In the genomic region with DNA sequence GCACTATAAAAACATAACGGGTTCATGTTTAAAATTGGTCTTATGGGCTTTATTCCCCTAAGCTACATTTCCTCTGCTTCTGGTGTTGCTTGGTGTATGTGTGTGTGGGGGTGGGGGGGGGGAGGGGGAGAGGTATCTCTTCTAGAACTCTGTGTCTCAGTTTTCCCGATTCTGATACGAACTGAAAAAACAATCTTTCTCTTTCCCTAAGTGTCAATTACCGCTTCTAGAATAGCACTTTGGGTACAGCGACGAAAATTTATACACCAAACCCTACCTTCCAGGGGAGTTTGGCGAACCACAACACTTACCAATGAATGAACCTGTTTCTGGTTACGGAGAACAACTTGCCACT, we compare ENCODE assay signal across 8 cellular contexts. TPM values are rescaled to one million over a fixed set of nuclear protein-coding genes. Genes with fewer than 3 reads are reported as not detected.
DNase-seq lines count a peak whose midpoint lies in the region; ATAC-seq and TF ChIP-seq lines count a peak whose summit lies in the region.

No MANE protein-coding gene starts in this region.

- H3K79me2 ChIP-seq in DND-41 (ENCODE audit: insufficient read depth, low read length) (peaks cover 57% of the 10 kb centered on the region), parathyroid adenoma (peaks cover 4% of the 10 kb centered on the region)

- H4K20me1 ChIP-seq in DND-41 (ENCODE audit: insufficient read depth, low read length) = peaks cover 8% of the 10 kb centered on the region; the same call in 1 of the 2 replicates

- ATAC-seq in DND-41 (ENCODE audit: insufficient read depth, low read depth) = 0 out of 3 replicates have a peak, but pooled peaks have one; percentile 1
- ATAC-seq in RWPE2 (ENCODE audit: low read depth) = no peak
- no peak for ATAC-seq in HG03097 (IDR thresholded peaks at IDR 0.05; ENCODE audit: low FRiP score, unreplicated experiment)

- H3K4me1 ChIP-seq in DND-41 (ENCODE audit: insufficient read depth, low read length) (peaks cover 55% of the 10 kb centered on the region), RWPE2 (ENCODE audit: insufficient read depth, poor library complexity, severe bottlenecking) (peaks cover 7% of the 10 kb centered on the region), esophagus (ENCODE audit: control insufficient read depth in 2 of 2, insufficient read depth in 2 of 2, low read length in 1 of 2) (peaks cover 0 to 2% of the 10 kb centered on the region in 2 donors), parathyroid adenoma (peaks cover 7% of the 10 kb centered on the region)

- H3K27me3 ChIP-seq in DND-41 (ENCODE audit: insufficient read depth, low read length, poor library complexity) = no peaks in the 10 kb centered on the region
- no peaks in the 10 kb centered on the region for H3K27me3 ChIP-seq in RWPE2 (ENCODE audit: insufficient read depth, poor library complexity, severe bottlenecking)
- no peaks in the 10 kb centered on the region for H3K27me3 ChIP-seq in esophagus (ENCODE audit: control insufficient read depth in 1 of 2, insufficient read depth in 2 of 2, low read length in 2 of 2)
- H3K27me3 ChIP-seq in parathyroid adenoma (ENCODE audit: control insufficient read depth, insufficient read depth, low read length) = no peaks in the 10 kb centered on the region

- H3K27ac ChIP-seq in DND-41 (ENCODE audit: low read length) (peak overlapping the region; percentile 99), RWPE2 (ENCODE audit: poor library complexity, severe bottlenecking) (peak overlapping the region; percentile 39), esophagus (ENCODE audit: low read depth in 2 of 2, low read length in 1 of 2) (peak overlapping the region; percentile 94 to 97), parathyroid adenoma (peak overlapping the region; percentile 92)

- TF ChIP-seq CTCF in DND-41 (IDR thresholded peaks at IDR 0.05; ENCODE audit: borderline replicate concordance, extremely low read depth, low read length, poor library complexity, severe bottlenecking) (no peak), RWPE2 (IDR thresholded peaks at IDR 0.05; ENCODE audit: poor library complexity, severe bottlenecking) (no peak), parathyroid adenoma (IDR thresholded peaks at IDR 0.05) (no peak)

- WGBS in esophagus, 2 donors = 1 to 2% methylated on average over 8 of the region's 8 CpGs

- H3K4me3 ChIP-seq in DND-41 (ENCODE audit: low read depth in 1 of 2, low read length in 2 of 2) (peak overlapping the region; percentile 85 to 91), RWPE2 (ENCODE audit: severe bottlenecking) (peak overlapping the region; percentile 72), esophagus (ENCODE audit: low read depth in 1 of 2, low read length in 2 of 2) (peak overlapping the region; percentile 82 to 92), parathyroid adenoma (ENCODE audit: low read depth, low read length) (peak overlapping the region; percentile 86)

- H3K4me2 ChIP-seq in DND-41 (ENCODE audit: insufficient read depth, low read length) (peak overlapping the region; percentile 92), parathyroid adenoma (ENCODE audit: low read length) (peak overlapping the region; percentile 84)

- H3K36me3 ChIP-seq in DND-41 (ENCODE audit: insufficient read depth, low read length) (peaks cover 37% of the 10 kb centered on the region), RWPE2 (ENCODE audit: low read depth) (peaks cover 48% of the 10 kb centered on the region), esophagus (ENCODE audit: control insufficient read depth in 2 of 2, insufficient read depth in 2 of 2, low read length in 1 of 2) (peaks cover 2 to 9% of the 10 kb centered on the region in 2 donors), parathyroid adenoma (ENCODE audit: control insufficient read depth, insufficient read depth, low read length) (no peaks in the 10 kb centered on the region)

- H3K9ac ChIP-seq in DND-41 (ENCODE audit: low read depth, low read length) (peak overlapping the region; percentile 87), parathyroid adenoma (no peak overlapping the region)

- H3K9me3 ChIP-seq in DND-41 (ENCODE audit: insufficient read depth, low read length, severe bottlenecking) (no peaks in the 10 kb centered on the region), RWPE2 (ENCODE audit: severe bottlenecking) (no peaks in the 10 kb centered on the region), esophagus (ENCODE audit: control insufficient read depth in 2 of 2, insufficient read depth in 1 of 2, low read depth in 1 of 2, low read length in 1 of 2) (no peaks in the 10 kb centered on the region), parathyroid adenoma (ENCODE audit: control insufficient read depth, low read length) (no peaks in the 10 kb centered on the region)

- peak overlapping the region; percentile 99 for H2AFZ ChIP-seq in DND-41 (ENCODE audit: low read depth, low read length)
- peak overlapping the region; percentile 95 for H2AFZ ChIP-seq in parathyroid adenoma

- no peak for DNase-seq in DND-41
- DNase-seq in RWPE2 (ENCODE audit: low spot score) = no peak
- no peak for DNase-seq in SHP77 (lab: John Stamatoyannopoulos, UW)
- no peak for DNase-seq in ecto neural progenitor cell (ENCODE audit: low spot score)
- DNase-seq in NCI-H1417 treated with DMSO at 0.1 percent for 48 hours (lab: John Stamatoyannopoulos, UW) = no peak

RNA-seq across cellular contexts. Expression of a gene that starts 0.6 kb away (rescaled TPM):
- 10 to 100 TPM; 10.4 to 10.9 TPM for polyA plus RNA-seq in esophagus

Comparison
In these comparisons a context has a peak if more than half of its experiments do, and no peak if none do; other contexts are left out.
1. H3K27ac ChIP-seq: peak in every context shown above with its lines; median percentile 99 in DND-41; 96 in esophagus; 92 in parathyroid adenoma; 39 in RWPE2.